8 cellular contexts compared by ENCODE assay signal in genomic region chr7:6482743-6483119, GRCh38. TPM values are rescaled to one million over a fixed set of nuclear protein-coding genes. Genes with fewer than 3 reads are reported as not detected.
DNase-seq lines count a peak whose midpoint lies in the region; ATAC-seq, FAIRE-seq and TF ChIP-seq lines count a peak whose summit lies in the region.

No MANE protein-coding gene starts in this region.

- H3K4me3 ChIP-seq in adipocyte (ENCODE audit: low read length) (peak overlapping the region; percentile 97), HepG2 (replicated peaks in 1 of 3; ENCODE audit: insufficient read depth in 1 of 3, low read depth in 2 of 3, low read length in 3 of 3) (peak overlapping the region; percentile 92 to 99 (median 99)), tibial artery (peak overlapping the region; percentile 96 to 100)

- H3K27me3 Mint-ChIP-seq in activated T-cell treated with anti-CD3 and anti-CD28 coated beads, Interleukin-2, amount 50 U/mL, for 4 hours (ENCODE audit: low read depth), result no peaks in the 10 kb centered on the region

- peaks cover 45% of the 10 kb centered on the region for H3K4me1 ChIP-seq in adipocyte (ENCODE audit: control insufficient read depth, insufficient read depth, low read length)
- peaks cover 52% of the 10 kb centered on the region for H3K4me1 ChIP-seq in HepG2 (ENCODE audit: insufficient read depth, low read length)
- H3K4me1 ChIP-seq in tibial artery, result peaks cover 0 to 50% (median 23%) of the 10 kb centered on the region in 4 donors

- TF ChIP-seq EP300 in HepG2 (IDR thresholded peaks at IDR 0.05; ENCODE audit: low read depth in 2 of 2, low read length in 2 of 2) (no peak), HepG2 (CRISPR knock-in tag; IDR thresholded peaks at IDR 0.05; ENCODE audit: borderline replicate concordance) (no peak)

- peaks cover 13% of the 10 kb centered on the region for H3K36me3 ChIP-seq in adipocyte (ENCODE audit: control insufficient read depth, insufficient read depth, low read length, severe bottlenecking)
- peaks cover 2 to 14% of the 10 kb centered on the region in 2 experiments; a peak in 2 of 5 replicates for H3K36me3 ChIP-seq in HepG2 (replicated peaks in 1 of 2; ENCODE audit: control insufficient read depth in 1 of 2, insufficient read depth in 2 of 2, low read length in 2 of 2)
- H3K36me3 ChIP-seq in tibial artery, result no peaks in the 10 kb centered on the region

- H3K4me1 Mint-ChIP-seq in activated T-cell treated with anti-CD3 and anti-CD28 coated beads, Interleukin-2, amount 50 U/mL, for 4 hours (ENCODE audit: low read depth), result peaks cover 55% of the 10 kb centered on the region

- intact Hi-C loops in HepG2 (cut with micrococcal nuclease; ENCODE audit: unreplicated experiment) (no loop called here), tibial artery (cut with DNase I; ENCODE audit: low total_unique reads) (no loop called here), head of caudate nucleus (cut with DNase I) (no loop called here)

- 4% methylated on average over 6 of the region's 6 CpGs for WGBS in HepG2 (ENCODE audit: low lambda C conversion rate)

- peaks cover 7% of the 10 kb centered on the region for H3K36me3 Mint-ChIP-seq in activated T-cell treated with anti-CD3 and anti-CD28 coated beads, Interleukin-2, amount 50 U/mL, for 4 hours (ENCODE audit: insufficient read depth)

- no peak for DNase-seq in activated T-cell treated with anti-CD3 and anti-CD28 coated beads, Interleukin-2, amount 50 U/mL, for 4 hours
- no peak for DNase-seq in activated T-cell treated with anti-CD3 and anti-CD28 coated beads, Interleukin-2, amount 50 U/mL, for 1 hour
- DNase-seq in adipocyte (ENCODE audit: low read depth) (no peak), HepG2 (ENCODE audit: low spot score) (no peak), tibial artery (no peak), NCI-H446 (lab: John Stamatoyannopoulos, UW) (no peak), head of caudate nucleus (no peak)

- H3K27ac ChIP-seq in HepG2 (ENCODE audit: extremely low read length, insufficient read depth, low read length), result peak overlapping the region; percentile 87
- H3K27ac ChIP-seq in tibial artery, result peak overlapping the region; percentile 94

- TF ChIP-seq POLR2A in HepG2 (IDR thresholded peaks at IDR 0.05; ENCODE audit: insufficient read depth in 1 of 2, low read depth in 2 of 2, low read length in 2 of 2), result no peak

- H3K9ac ChIP-seq in adipocyte (ENCODE audit: low read length), result peak overlapping the region; percentile 99
- peak overlapping the region; percentile 99 for H3K9ac ChIP-seq in HepG2 (ENCODE audit: insufficient read depth, low read depth, low read length)

- CTCF ChIA-PET in HepG2 (lab: Yijun Ruan, JAX; ENCODE audit: low intra/inter-chr PET ratio, low total read pairs), result no interaction called here

- H3K27me3 ChIP-seq in adipocyte (replicated peaks; ENCODE audit: control insufficient read depth, insufficient read depth, low read length) (no peaks in the 10 kb centered on the region), HepG2 (ENCODE audit: control insufficient read depth in 1 of 2, insufficient read depth in 2 of 2, low read length in 2 of 2) (no peaks in the 10 kb centered on the region; a peak in 1 of 5 replicates), tibial artery (no peaks in the 10 kb centered on the region)

- peak overlapping the region; percentile 96 for H3K4me3 Mint-ChIP-seq in activated T-cell treated with anti-CD3 and anti-CD28 coated beads, Interleukin-2, amount 50 U/mL, for 4 hours

- H3K4me2 ChIP-seq in HepG2 (ENCODE audit: low read depth, low read length), result peak overlapping the region; percentile 73

- no peak for ATAC-seq in activated T-cell treated with anti-CD3 and anti-CD28 coated beads, Interleukin-2, amount 50 U/mL, for 4 hours
- ATAC-seq in HepG2 (peak; percentile 9; the same call in 2 of the 3 replicates), HG02870 (IDR thresholded peaks at IDR 0.05; ENCODE audit: unreplicated experiment) (no peak)

- H3K9me3 Mint-ChIP-seq in activated T-cell treated with anti-CD3 and anti-CD28 coated beads, Interleukin-2, amount 50 U/mL, for 4 hours, result no peaks in the 10 kb centered on the region

- no peaks in the 10 kb centered on the region for H3K9me3 ChIP-seq in adipocyte (ENCODE audit: control insufficient read depth, low read length)
- H3K9me3 ChIP-seq in HepG2 (ENCODE audit: low read length), result no peaks in the 10 kb centered on the region
- no peaks in the 10 kb centered on the region for H3K9me3 ChIP-seq in tibial artery

- H3K79me2 ChIP-seq in HepG2 (ENCODE audit: insufficient read depth, low read length), result peaks cover 59% of the 10 kb centered on the region

- peak; percentile 4 for FAIRE-seq in HepG2 (lab: Jason Lieb, UNC)

- no peak overlapping the region for H2AFZ ChIP-seq in HepG2 (ENCODE audit: low read length)

- in situ Hi-C loops in HepG2 (cut with HindIII; ENCODE audit: extremely low pct_ligation_motif_present, low pct_unique_long_range_greater_than_20kb), result no loop called here

- peaks cover 54% of the 10 kb centered on the region for H4K20me1 ChIP-seq in HepG2 (ENCODE audit: insufficient read depth, low read length)

- TF ChIP-seq RAD21 in HepG2 (CRISPR knock-in tag; IDR thresholded peaks at IDR 0.05), result no peak

- TF ChIP-seq CTCF in HepG2 (CRISPR knock-in tag; IDR thresholded peaks at IDR 0.05), result no peak
- TF ChIP-seq CTCF in tibial artery (IDR thresholded peaks at IDR 0.05), result no peak

- no TSS peak for BruUV-seq in HepG2 (replicated peaks; lab: Mats Ljungman, UMichigan)

- POLR2A ChIA-PET in HepG2 (lab: Yijun Ruan, JAX), result no interaction called here

TF ChIP-seq in HepG2, 621 proteins besides CTCF, POLR2A, EP300 and RAD21 (continues in another document):
- TF ChIP-seq POLR2G (IDR thresholded peaks at IDR 0.05; ENCODE audit: low read depth, low read length) (no peak), ISL2 (CRISPR knock-in tag; IDR thresholded peaks at IDR 0.05) (0 out of 2 replicates have a peak, but pooled peaks have one; percentile 7), U2AF1 (optimal IDR thresholded peaks at IDR 0.05; ENCODE audit: low read depth, low read length) (peak; percentile 8), ZNF703 (CRISPR knock-in tag; IDR thresholded peaks at IDR 0.05; ENCODE audit: borderline replicate concordance) (no peak)

RNA-seq across cellular contexts. Expression of gene KDELR2, which starts 1.2 kb away (rescaled TPM):
- 10 to 100 TPM; 74.7 to 76.8 (median 75.1) TPM for total RNA-seq in activated T-cell treated with anti-CD3 and anti-CD28 coated beads, Interleukin-2, amount 50 U/mL, for 4 hours
- 118 and 194 TPM in 2 replicates for total RNA-seq in HepG2 (2016; rRNA removed; fragmentation: Illumina TruSeq; extraction: Trizol)
- 89.6 and 109 TPM in 2 replicates for total RNA-seq in HepG2 (2016; cell fraction: cytosol; rRNA removed; fragmentation: Illumina TruSeq; extraction: Trizol; ENCODE audit: low read depth)
- 120 and 181 TPM in 2 replicates for total RNA-seq in HepG2 (2016; cell fraction: insoluble cytoplasmic fraction; rRNA removed; fragmentation: Illumina TruSeq; extraction: Trizol)
- total RNA-seq in HepG2 (2016; cell fraction: membrane; rRNA removed; fragmentation: Illumina TruSeq; extraction: Trizol), result 185 and 203 TPM in 2 replicates
- total RNA-seq in HepG2 (2016; cell fraction: nucleus; rRNA removed; fragmentation: Illumina TruSeq; extraction: Trizol), result 159 and 179 TPM in 2 replicates
- polyA plus RNA-seq in HepG2 (2011; rRNA removed), result 167 and 220 TPM in 2 replicates
- polyA plus RNA-seq in HepG2 (2011; cell fraction: cytosol; rRNA removed), result 151 and 187 TPM in 2 replicates
- 68.9 and 73.8 TPM in 2 replicates for polyA plus RNA-seq in HepG2 (2011; cell fraction: nucleus; rRNA removed)
- 149 and 242 TPM in 2 replicates for polyA plus RNA-seq in HepG2 (2012)
- polyA plus RNA-seq in HepG2 (2016; cell fraction: cytosol; fragmentation: Illumina TruSeq; extraction: Trizol; ENCODE audit: low read depth), result 230 and 315 TPM in 2 replicates
- 186 and 202 TPM in 2 replicates for polyA plus RNA-seq in HepG2 (2016; cell fraction: insoluble cytoplasmic fraction; fragmentation: Illumina TruSeq; extraction: Trizol; ENCODE audit: low read depth)
- 266 and 311 TPM in 2 replicates for polyA plus RNA-seq in HepG2 (2016; cell fraction: membrane; fragmentation: Illumina TruSeq; extraction: Trizol; ENCODE audit: low read depth)
- 443 and 455 TPM in 2 replicates for polyA plus RNA-seq in HepG2 (2016; cell fraction: nucleus; fragmentation: Illumina TruSeq; extraction: Trizol; ENCODE audit: insufficient read depth, low read depth)
- 133 and 182 TPM in 2 replicates for polyA minus RNA-seq in HepG2 (2011; rRNA and poly(A)+ RNA removed; ENCODE audit: low replicate concordance)
- 108 and 113 TPM in 2 replicates for polyA minus RNA-seq in HepG2 (2011; cell fraction: cytosol; rRNA and poly(A)+ RNA removed)
- polyA minus RNA-seq in HepG2 (2011; cell fraction: nucleus; rRNA and poly(A)+ RNA removed), result 69.6 and 80.1 TPM in 2 replicates

RNA-seq across cellular contexts. Expression of gene DAGLB, which starts 35.0 kb away (rescaled TPM):
- 10 to 100 TPM; 12.0 to 15.0 (median 12.8) TPM for total RNA-seq in activated T-cell treated with anti-CD3 and anti-CD28 coated beads, Interleukin-2, amount 50 U/mL, for 4 hours
- 3.6 and 7.9 TPM in 2 replicates for total RNA-seq in HepG2 (2016; rRNA removed; fragmentation: Illumina TruSeq; extraction: Trizol)
- total RNA-seq in HepG2 (2016; cell fraction: cytosol; rRNA removed; fragmentation: Illumina TruSeq; extraction: Trizol; ENCODE audit: low read depth), result 6.4 and 7.1 TPM in 2 replicates
- total RNA-seq in HepG2 (2016; cell fraction: insoluble cytoplasmic fraction; rRNA removed; fragmentation: Illumina TruSeq; extraction: Trizol), result 3.1 and 7.2 TPM in 2 replicates
- 4.0 and 4.5 TPM in 2 replicates for total RNA-seq in HepG2 (2016; cell fraction: membrane; rRNA removed; fragmentation: Illumina TruSeq; extraction: Trizol)
- total RNA-seq in HepG2 (2016; cell fraction: nucleus; rRNA removed; fragmentation: Illumina TruSeq; extraction: Trizol), result 10.1 and 13.2 TPM in 2 replicates
- polyA plus RNA-seq in HepG2 (2011; rRNA removed), result 9.8 and 11.5 TPM in 2 replicates
- polyA plus RNA-seq in HepG2 (2011; cell fraction: cytosol; rRNA removed), result 9.4 and 11.5 TPM in 2 replicates
- 20.8 and 23.8 TPM in 2 replicates for polyA plus RNA-seq in HepG2 (2011; cell fraction: nucleus; rRNA removed)
- 7.9 and 10.4 TPM in 2 replicates for polyA plus RNA-seq in HepG2 (2012)
- 1.2 and 1.8 TPM in 2 replicates for polyA plus RNA-seq in HepG2 (2016; cell fraction: cytosol; fragmentation: Illumina TruSeq; extraction: Trizol; ENCODE audit: low read depth)
- 3.4 and 4.3 TPM in 2 replicates for polyA plus RNA-seq in HepG2 (2016; cell fraction: insoluble cytoplasmic fraction; fragmentation: Illumina TruSeq; extraction: Trizol; ENCODE audit: low read depth)
- 2.0 and 2.2 TPM in 2 replicates for polyA plus RNA-seq in HepG2 (2016; cell fraction: membrane; fragmentation: Illumina TruSeq; extraction: Trizol; ENCODE audit: low read depth)
- polyA plus RNA-seq in HepG2 (2016; cell fraction: nucleus; fragmentation: Illumina TruSeq; extraction: Trizol; ENCODE audit: insufficient read depth, low read depth), result 21.3 and 23.7 TPM in 2 replicates
- 40.2 and 95.0 TPM in 2 replicates for polyA minus RNA-seq in HepG2 (2011; rRNA and poly(A)+ RNA removed; ENCODE audit: low replicate concordance)
- polyA minus RNA-seq in HepG2 (2011; cell fraction: cytosol; rRNA and poly(A)+ RNA removed), result 9.5 and 9.9 TPM in 2 replicates
- polyA minus RNA-seq in HepG2 (2011; cell fraction: nucleus; rRNA and poly(A)+ RNA removed), result 24.1 and 29.1 TPM in 2 replicates
